In genomic region chr1:56535949-56536348, GRCh38 we compare ENCODE assay signal across 1 cellular context.
TF ChIP-seq lines count a peak whose summit lies in the region.

No MANE protein-coding gene starts in this region.

TF ChIP-seq in HepG2, 621 proteins besides CTCF, POLR2A, EP300 and RAD21 (continued from another document and continues in another):
- TF ChIP-seq GMEB1 (CRISPR knock-in tag; IDR thresholded peaks at IDR 0.05; ENCODE audit: borderline replicate concordance) (no peak), RNF2 (conservative IDR thresholded peaks at IDR 0.05; ENCODE audit: low read depth) (no peak), NFRKB (IDR thresholded peaks at IDR 0.05) (no peak), GABPA (IDR thresholded peaks at IDR 0.05; ENCODE audit: low read depth, low read length) (no peak), GABPA (CRISPR knock-in tag; IDR thresholded peaks at IDR 0.05; ENCODE audit: low read depth) (no peak), ZHX2 (IDR thresholded peaks at IDR 0.05; ENCODE audit: low read depth) (no peak), ZHX2 (CRISPR knock-in tag; IDR thresholded peaks at IDR 0.05; ENCODE audit: borderline replicate concordance) (no peak), MTF2 (CRISPR knock-in tag; IDR thresholded peaks at IDR 0.05; ENCODE audit: borderline replicate concordance) (no peak), ZNF263 (CRISPR knock-in tag; IDR thresholded peaks at IDR 0.05) (no peak), HNF4A (CRISPR knock-in tag; IDR thresholded peaks at IDR 0.05) (peak; percentile 47; the same call in 1 of the 2 replicates), ARHGAP35 (CRISPR knock-in tag; IDR thresholded peaks at IDR 0.05; ENCODE audit: borderline replicate concordance) (no peak), ZNF788 (CRISPR knock-in tag; IDR thresholded peaks at IDR 0.05; ENCODE audit: borderline replicate concordance) (no peak), ATF6 (CRISPR knock-in tag; conservative IDR thresholded peaks at IDR 0.05) (no peak), AGO1 (IDR thresholded peaks at IDR 0.05; ENCODE audit: low read depth, low read length, poor library complexity, severe bottlenecking) (no peak), NR2C2 (CRISPR knock-in tag; IDR thresholded peaks at IDR 0.05; ENCODE audit: borderline replicate concordance) (no peak), ZNF75D (CRISPR knock-in tag; IDR thresholded peaks at IDR 0.05; ENCODE audit: borderline replicate concordance) (no peak), ZFP36 (IDR thresholded peaks at IDR 0.05; ENCODE audit: borderline replicate concordance, low read depth, low read length, partially characterized antibody) (no peak), ZNF780A (CRISPR knock-in tag; IDR thresholded peaks at IDR 0.05) (no peak), ZNF260 (CRISPR knock-in tag; IDR thresholded peaks at IDR 0.05; ENCODE audit: borderline replicate concordance, low read depth) (no peak), CENPBD1 (CRISPR knock-in tag; IDR thresholded peaks at IDR 0.05; ENCODE audit: borderline replicate concordance, low read depth) (no peak), EEA1 (CRISPR knock-in tag; IDR thresholded peaks at IDR 0.05; ENCODE audit: borderline replicate concordance) (no peak), NFATC3 (CRISPR knock-in tag; IDR thresholded peaks at IDR 0.05) (no peak), MEIS1 (CRISPR knock-in tag; IDR thresholded peaks at IDR 0.05; ENCODE audit: borderline replicate concordance) (no peak), ZNF264 (CRISPR knock-in tag; IDR thresholded peaks at IDR 0.05) (no peak), ZNF670 (CRISPR knock-in tag; IDR thresholded peaks at IDR 0.05; ENCODE audit: borderline replicate concordance) (no peak), MTERF4 (CRISPR knock-in tag; IDR thresholded peaks at IDR 0.05) (no peak), KDM5A (IDR thresholded peaks at IDR 0.05; ENCODE audit: borderline replicate concordance, low read length) (no peak), MTA1 (CRISPR knock-in tag; IDR thresholded peaks at IDR 0.05; ENCODE audit: borderline replicate concordance) (no peak), NFKB2 (CRISPR knock-in tag; IDR thresholded peaks at IDR 0.05; ENCODE audit: borderline replicate concordance) (no peak), JDP2 (CRISPR knock-in tag; IDR thresholded peaks at IDR 0.05; ENCODE audit: borderline replicate concordance) (no peak)
- TF ChIP-seq, protein P1, sequence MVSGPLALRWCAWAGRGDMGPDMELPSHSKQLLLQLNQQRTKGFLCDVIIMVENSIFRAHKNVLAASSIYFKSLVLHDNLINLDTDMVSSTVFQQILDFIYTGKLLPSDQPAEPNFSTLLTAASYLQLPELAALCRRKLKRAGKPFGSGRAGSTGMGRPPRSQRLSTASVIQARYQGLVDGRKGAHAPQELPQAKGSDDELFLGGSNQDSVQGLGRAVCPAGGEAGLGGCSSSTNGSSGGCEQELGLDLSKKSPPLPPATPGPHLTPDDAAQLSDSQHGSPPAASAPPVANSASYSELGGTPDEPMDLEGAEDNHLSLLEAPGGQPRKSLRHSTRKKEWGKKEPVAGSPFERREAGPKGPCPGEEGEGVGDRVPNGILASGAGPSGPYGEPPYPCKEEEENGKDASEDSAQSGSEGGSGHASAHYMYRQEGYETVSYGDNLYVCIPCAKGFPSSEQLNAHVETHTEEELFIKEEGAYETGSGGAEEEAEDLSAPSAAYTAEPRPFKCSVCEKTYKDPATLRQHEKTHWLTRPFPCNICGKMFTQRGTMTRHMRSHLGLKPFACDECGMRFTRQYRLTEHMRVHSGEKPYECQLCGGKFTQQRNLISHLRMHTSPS (CRISPR knock-in tag; IDR thresholded peaks at IDR 0.05; ENCODE audit: low read depth), result no peak
- TF ChIP-seq, protein P2, sequence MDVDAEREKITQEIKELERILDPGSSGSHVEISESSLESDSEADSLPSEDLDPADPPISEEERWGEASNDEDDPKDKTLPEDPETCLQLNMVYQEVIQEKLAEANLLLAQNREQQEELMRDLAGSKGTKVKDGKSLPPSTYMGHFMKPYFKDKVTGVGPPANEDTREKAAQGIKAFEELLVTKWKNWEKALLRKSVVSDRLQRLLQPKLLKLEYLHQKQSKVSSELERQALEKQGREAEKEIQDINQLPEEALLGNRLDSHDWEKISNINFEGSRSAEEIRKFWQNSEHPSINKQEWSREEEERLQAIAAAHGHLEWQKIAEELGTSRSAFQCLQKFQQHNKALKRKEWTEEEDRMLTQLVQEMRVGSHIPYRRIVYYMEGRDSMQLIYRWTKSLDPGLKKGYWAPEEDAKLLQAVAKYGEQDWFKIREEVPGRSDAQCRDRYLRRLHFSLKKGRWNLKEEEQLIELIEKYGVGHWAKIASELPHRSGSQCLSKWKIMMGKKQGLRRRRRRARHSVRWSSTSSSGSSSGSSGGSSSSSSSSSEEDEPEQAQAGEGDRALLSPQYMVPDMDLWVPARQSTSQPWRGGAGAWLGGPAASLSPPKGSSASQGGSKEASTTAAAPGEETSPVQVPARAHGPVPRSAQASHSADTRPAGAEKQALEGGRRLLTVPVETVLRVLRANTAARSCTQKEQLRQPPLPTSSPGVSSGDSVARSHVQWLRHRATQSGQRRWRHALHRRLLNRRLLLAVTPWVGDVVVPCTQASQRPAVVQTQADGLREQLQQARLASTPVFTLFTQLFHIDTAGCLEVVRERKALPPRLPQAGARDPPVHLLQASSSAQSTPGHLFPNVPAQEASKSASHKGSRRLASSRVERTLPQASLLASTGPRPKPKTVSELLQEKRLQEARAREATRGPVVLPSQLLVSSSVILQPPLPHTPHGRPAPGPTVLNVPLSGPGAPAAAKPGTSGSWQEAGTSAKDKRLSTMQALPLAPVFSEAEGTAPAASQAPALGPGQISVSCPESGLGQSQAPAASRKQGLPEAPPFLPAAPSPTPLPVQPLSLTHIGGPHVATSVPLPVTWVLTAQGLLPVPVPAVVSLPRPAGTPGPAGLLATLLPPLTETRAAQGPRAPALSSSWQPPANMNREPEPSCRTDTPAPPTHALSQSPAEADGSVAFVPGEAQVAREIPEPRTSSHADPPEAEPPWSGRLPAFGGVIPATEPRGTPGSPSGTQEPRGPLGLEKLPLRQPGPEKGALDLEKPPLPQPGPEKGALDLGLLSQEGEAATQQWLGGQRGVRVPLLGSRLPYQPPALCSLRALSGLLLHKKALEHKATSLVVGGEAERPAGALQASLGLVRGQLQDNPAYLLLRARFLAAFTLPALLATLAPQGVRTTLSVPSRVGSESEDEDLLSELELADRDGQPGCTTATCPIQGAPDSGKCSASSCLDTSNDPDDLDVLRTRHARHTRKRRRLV (CRISPR knock-in tag; IDR thresholded peaks at IDR 0.05), result no peak
- TF ChIP-seq, protein P3, sequence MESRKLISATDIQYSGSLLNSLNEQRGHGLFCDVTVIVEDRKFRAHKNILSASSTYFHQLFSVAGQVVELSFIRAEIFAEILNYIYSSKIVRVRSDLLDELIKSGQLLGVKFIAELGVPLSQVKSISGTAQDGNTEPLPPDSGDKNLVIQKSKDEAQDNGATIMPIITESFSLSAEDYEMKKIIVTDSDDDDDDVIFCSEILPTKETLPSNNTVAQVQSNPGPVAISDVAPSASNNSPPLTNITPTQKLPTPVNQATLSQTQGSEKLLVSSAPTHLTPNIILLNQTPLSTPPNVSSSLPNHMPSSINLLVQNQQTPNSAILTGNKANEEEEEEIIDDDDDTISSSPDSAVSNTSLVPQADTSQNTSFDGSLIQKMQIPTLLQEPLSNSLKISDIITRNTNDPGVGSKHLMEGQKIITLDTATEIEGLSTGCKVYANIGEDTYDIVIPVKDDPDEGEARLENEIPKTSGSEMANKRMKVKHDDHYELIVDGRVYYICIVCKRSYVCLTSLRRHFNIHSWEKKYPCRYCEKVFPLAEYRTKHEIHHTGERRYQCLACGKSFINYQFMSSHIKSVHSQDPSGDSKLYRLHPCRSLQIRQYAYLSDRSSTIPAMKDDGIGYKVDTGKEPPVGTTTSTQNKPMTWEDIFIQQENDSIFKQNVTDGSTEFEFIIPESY (CRISPR knock-in tag; IDR thresholded peaks at IDR 0.05), result peak; percentile 80
- TF ChIP-seq, protein P4, sequence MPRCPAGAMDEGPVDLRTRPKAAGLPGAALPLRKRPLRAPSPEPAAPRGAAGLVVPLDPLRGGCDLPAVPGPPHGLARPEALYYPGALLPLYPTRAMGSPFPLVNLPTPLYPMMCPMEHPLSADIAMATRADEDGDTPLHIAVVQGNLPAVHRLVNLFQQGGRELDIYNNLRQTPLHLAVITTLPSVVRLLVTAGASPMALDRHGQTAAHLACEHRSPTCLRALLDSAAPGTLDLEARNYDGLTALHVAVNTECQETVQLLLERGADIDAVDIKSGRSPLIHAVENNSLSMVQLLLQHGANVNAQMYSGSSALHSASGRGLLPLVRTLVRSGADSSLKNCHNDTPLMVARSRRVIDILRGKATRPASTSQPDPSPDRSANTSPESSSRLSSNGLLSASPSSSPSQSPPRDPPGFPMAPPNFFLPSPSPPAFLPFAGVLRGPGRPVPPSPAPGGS (CRISPR knock-in tag; IDR thresholded peaks at IDR 0.05), result no peak
